9 cellular contexts compared by ENCODE assay signal in genomic region chr17:41813039-41813680, GRCh38. TPM values are rescaled to one million over a fixed set of nuclear protein-coding genes. Genes with fewer than 3 reads are reported as not detected.
DNase-seq lines count a peak whose midpoint lies in the region; ATAC-seq and TF ChIP-seq lines count a peak whose summit lies in the region.
"Had no signal": no experiment of that assay in that cellular context is flagged by ENCODE, and none has a peak within 500 bp of the region (broad histone marks: within the 10 kb centered on the region; RNA-seq: fewer than 3 reads in every experiment).

No MANE protein-coding gene starts in this region.

- H3K36me3 ChIP-seq in KMS-11 (ENCODE audit: insufficient read depth): no peaks in the 10 kb centered on the region

- H3K4me3 Mint-ChIP-seq in nephron: peak overlapping the region; percentile 93 to 100 (median 99)

- H3K36me3 Mint-ChIP-seq in nephron (ENCODE audit: low read depth): peaks cover 20% of the 10 kb centered on the region

- no peak for DNase-seq in AG04450 (ENCODE audit: low read depth, low spot score)
- DNase-seq in dorsolateral prefrontal cortex: no peak
- DNase-seq in KBM-7: no peak

- H3K4me3 ChIP-seq in AG04450 (ENCODE audit: low read depth, low read length) (peak overlapping the region; percentile 87), KMS-11 (IDR thresholded peaks at IDR 0.05; ENCODE audit: insufficient read depth, low read depth, low read length) (no peak overlapping the region), dorsolateral prefrontal cortex (peak overlapping the region; percentile 61 to 89 (median 75))

- no peak overlapping the region for H3K9ac ChIP-seq in KMS-11

- H3K27me3 ChIP-seq in AG04450 (ENCODE audit: control insufficient read depth, insufficient read depth, low read length): no peaks in the 10 kb centered on the region
- H3K27me3 ChIP-seq in KMS-11 (ENCODE audit: insufficient read depth, low read depth): no peaks in the 10 kb centered on the region; the same call in 1 of the 2 replicates
- no peaks in the 10 kb centered on the region for H3K27me3 ChIP-seq in dorsolateral prefrontal cortex

- POLR2A ChIA-PET in AG04450 (lab: Yijun Ruan, JAX): interaction anchor here (0.6 to 1.2 kb wide), 5 partner anchors 26 to 1009 kb away, joined by 3 to 7 read pairs (median 3); partner anchors contain the start of genes JUP and ODAD4

- H3K9me3 ChIP-seq in AG04450 (ENCODE audit: control insufficient read depth, insufficient read depth, low read length): peaks cover 6% of the 10 kb centered on the region; the same call in 1 of the 2 replicates

- H3K27ac Mint-ChIP-seq in nephron: peak overlapping the region; percentile 99 to 100 (median 99)

- H3K79me2 ChIP-seq in KMS-11 (ENCODE audit: insufficient read depth, low read depth): peaks cover 5% of the 10 kb centered on the region; the same call in 1 of the 2 replicates

- in situ Hi-C loops in KBM-7 (cut with MboI; ENCODE audit: low pct_unique_long_range_greater_than_20kb, low sequenced_read_pairs): no loop called here

- CTCF ChIA-PET in AG04450 (lab: Charles Lee): interaction anchor here (0.9 kb wide), 1 partner anchor 40 kb away, joined by 3 read pairs; no protein-coding TSS in a partner anchor

- H3K4me1 Mint-ChIP-seq in nephron: peaks cover 30% of the 10 kb centered on the region

- H2AFZ ChIP-seq in KMS-11 (ENCODE audit: low read depth): peak overlapping the region; percentile 95; the same call in 1 of the 2 replicates

- TF ChIP-seq CTCF in AG04450 (IDR thresholded peaks at IDR 0.05; ENCODE audit: low read depth, low read length) (no peak), KMS-11 (conservative IDR thresholded peaks at IDR 0.05; ENCODE audit: low read depth, low read length) (no peak), dorsolateral prefrontal cortex (IDR thresholded peaks at IDR 0.05 in 54 of 56, conservative IDR thresholded peaks at IDR 0.05 in 2 of 56; ENCODE audit: low read depth in 1 of 56, partially characterized antibody in 56 of 56) (no peak), nephron (IDR thresholded peaks at IDR 0.05; ENCODE audit: unreplicated experiment in 3 of 3) (no peak)

- H3K27me3 Mint-ChIP-seq in nephron (ENCODE audit: low read depth): no peaks in the 10 kb centered on the region

- H3K27ac ChIP-seq in AG04450 (ENCODE audit: low read depth, low read length) (peak overlapping the region; percentile 83), KMS-11 (no peak overlapping the region), dorsolateral prefrontal cortex (peak overlapping the region in 16 of 59 donors; percentile 1 to 82 (median 46))

- no peaks in the 10 kb centered on the region for H4K20me1 ChIP-seq in KMS-11 (ENCODE audit: insufficient read depth)

- peaks cover 23% of the 10 kb centered on the region for H3K4me1 ChIP-seq in KMS-11 (ENCODE audit: low read depth, poor library complexity, severe bottlenecking)

- H3K4me2 ChIP-seq in KMS-11: peak overlapping the region; percentile 72; the same call in 1 of the 2 replicates

- ATAC-seq in GM21526 (IDR thresholded peaks at IDR 0.05; ENCODE audit: low FRiP score, unreplicated experiment): no peak
- ATAC-seq in HG03354 (IDR thresholded peaks at IDR 0.05; ENCODE audit: poor library complexity, severe bottlenecking, unreplicated experiment): no peak
- ATAC-seq in HG03378 (IDR thresholded peaks at IDR 0.05; ENCODE audit: unreplicated experiment): no peak

- intact Hi-C loops in dorsolateral prefrontal cortex (cut with DNase I): no loop called here

- no peaks in the 10 kb centered on the region for H3K9me3 Mint-ChIP-seq in nephron

RNA-seq across cellular contexts. Expression of gene FKBP10, which starts 0.4 kb away (rescaled TPM):
- 487 and 624 TPM in 2 replicates for polyA plus RNA-seq in AG04450 (2011; rRNA removed)
- polyA minus RNA-seq in AG04450 (2011; rRNA and poly(A)+ RNA removed): 266 and 344 TPM in 2 replicates
- total RNA-seq in dorsolateral prefrontal cortex: 10 to 100 TPM in 119 of 120 experiments, 1 to 10 TPM in 1; 8.8 to 66.9 (median 20.5) TPM

RNA-seq across cellular contexts. Expression of gene P3H4, which starts 1.4 kb away (rescaled TPM):
- 51.5 and 58.8 TPM in 2 replicates for polyA plus RNA-seq in AG04450 (2011; rRNA removed)
- polyA minus RNA-seq in AG04450 (2011; rRNA and poly(A)+ RNA removed): 19.8 and 25.6 TPM in 2 replicates
- 10 to 100 TPM in 80 of 120 experiments, 1 to 10 TPM in 40; 5.0 to 25.5 (median 10.9) TPM for total RNA-seq in dorsolateral prefrontal cortex

RNA-seq across cellular contexts. Expression of gene NT5C3B, which starts 22.9 kb away (rescaled TPM):
- 97.4 and 106 TPM in 2 replicates for polyA plus RNA-seq in AG04450 (2011; rRNA removed)
- 46.1 and 49.6 TPM in 2 replicates for polyA minus RNA-seq in AG04450 (2011; rRNA and poly(A)+ RNA removed)
- total RNA-seq in dorsolateral prefrontal cortex: 100 to 1,000 TPM in 3 of 120 experiments, 10 to 100 TPM in 117; 40.7 to 102 (median 75.6) TPM

RNA-seq across cellular contexts. Expression of gene KLHL10, which starts 24.5 kb away (rescaled TPM):
- 0.06 TPM in 2 replicates for polyA plus RNA-seq in AG04450 (2011; rRNA removed)
- polyA minus RNA-seq in AG04450 (2011; rRNA and poly(A)+ RNA removed): not detected in 2 replicates
- total RNA-seq in dorsolateral prefrontal cortex: 1 to 10 TPM in 6 of 120 experiments, under 1 TPM in 60, not detected in 54; 0.21 to 2.4 (median 0.45) TPM
- total RNA-seq: glomerular endothelial cell had no signal

RNA-seq across cellular contexts. Expression of gene JUP, which starts 26.6 kb away (rescaled TPM):
- polyA plus RNA-seq in AG04450 (2011; rRNA removed): 13.5 and 25.7 TPM in 2 replicates
- 19.7 and 25.7 TPM in 2 replicates for polyA minus RNA-seq in AG04450 (2011; rRNA and poly(A)+ RNA removed)
- total RNA-seq in dorsolateral prefrontal cortex: 10 to 100 TPM in 118 of 120 experiments, 1 to 10 TPM in 2; 8.2 to 46.7 (median 21.8) TPM
